26 cellular contexts compared by ENCODE assay signal in genomic region chr2:61966087-61966727, GRCh38.
"Had no signal": no experiment of that assay in that cellular context is flagged by ENCODE, and none has a peak within 500 bp of the region (broad histone marks: within the 10 kb centered on the region; RNA-seq: fewer than 3 reads in every experiment).

No MANE protein-coding gene starts in this region.

- H3K4me3 ChIP-seq: adrenal gland, body of pancreas, cardiac muscle cell, neural progenitor cell, skin epidermis, tibial nerve had no signal

- H3K27ac ChIP-seq: body of pancreas, cardiac muscle cell, foreskin keratinocyte, neural progenitor cell, skin epidermis, tibial nerve, VCaP had no signal

- H3K4me3 Mint-ChIP-seq: activated naive CD4-positive, alpha-beta T cell treated with anti-CD3 and anti-CD28 coated beads for 36 hours; activated naive CD8-positive, alpha-beta T cell treated with anti-CD3 and anti-CD28 coated beads for 36 hours; activated T-helper 1 cell treated with anti-CD3 and anti-CD28 coated beads, Interleukin-12 subunit alpha, Interleukin-12 subunit beta, Interleukin-2, Interleukin-4 antibody, amounts not matched to agents 30 ng/mL and 10 ng/mL and 1 ng/mL, durations not matched to agents 14 hours and 24 hours and 36 hours; natural killer cell; neural progenitor cell; T-helper 1 cell treated with Interleukin-12 subunit alpha and Interleukin-12 subunit beta and Interleukin-4 antibody, amounts not matched to agents 30 μg/mL and 1 μg/mL, for 36 hours had no signal

- H3K27me3 Mint-ChIP-seq: activated naive CD8-positive, alpha-beta T cell treated with anti-CD3 and anti-CD28 coated beads for 36 hours had no signal

- DNase-seq: activated CD4-positive, alpha-beta T cell treated with anti-CD3 and anti-CD28 coated beads for 4 hours; activated CD4-positive, alpha-beta T cell treated with anti-CD3 and anti-CD28 coated beads, Interleukin-2, amount 50 U/mL, for 48 hours; activated CD8-positive, alpha-beta memory T cell treated with anti-CD3 and anti-CD28 coated beads for 24 hours; activated effector memory CD4-positive, alpha-beta T cell treated with anti-CD3 and anti-CD28 coated beads, Interleukin-2, amount 50 U/mL, for 16 hours; activated naive CD4-positive, alpha-beta T cell treated with anti-CD3 and anti-CD28 coated beads for 36 hours; activated naive CD8-positive, alpha-beta T cell treated with anti-CD3 and anti-CD28 coated beads for 36 hours; aorta; body of pancreas; foreskin keratinocyte; midbrain; natural killer cell; posterior cingulate gyrus; stimulated activated CD4-positive, alpha-beta T cell treated with anti-CD3 and anti-CD28 coated beads, Interleukin-12 subunit alpha, Interleukin-12 subunit beta, amount 100 ng/mL, for 4 hours; stimulated activated CD4-positive, alpha-beta T cell treated with anti-CD3 and anti-CD28 coated beads, Interleukin-4, amount 100 ng/mL, for 1 hour; stimulated activated naive CD8-positive, alpha-beta T cell treated with anti-CD3 and anti-CD28 coated beads, Interleukin-15, Interleukin-2, amounts not matched to agents 100 U/mL and 50 U/mL, for 24 hours; SW 1271; T-helper 9 cell had no signal

- H3K9me3 ChIP-seq: adrenal gland, body of pancreas, tibial nerve had no signal

- ATAC-seq: body of pancreas; foreskin keratinocyte; natural killer cell; sciatic nerve; stimulated activated naive CD8-positive, alpha-beta T cell treated with anti-CD3 and anti-CD28 coated beads, Interleukin-15, Interleukin-2, amounts not matched to agents 100 U/mL and 50 U/mL, for 24 hours had no signal

- H3K36me3 Mint-ChIP-seq: natural killer cell, neural progenitor cell had no signal

- H3K27ac Mint-ChIP-seq: activated naive CD4-positive, alpha-beta T cell treated with anti-CD3 and anti-CD28 coated beads for 36 hours; activated naive CD8-positive, alpha-beta T cell treated with anti-CD3 and anti-CD28 coated beads for 36 hours; activated T-helper 1 cell treated with anti-CD3 and anti-CD28 coated beads, Interleukin-12 subunit alpha, Interleukin-12 subunit beta, Interleukin-2, Interleukin-4 antibody, amounts not matched to agents 30 ng/mL and 10 ng/mL and 1 ng/mL, durations not matched to agents 14 hours and 24 hours and 36 hours; neural progenitor cell; T-helper 1 cell treated with Interleukin-12 subunit alpha and Interleukin-12 subunit beta and Interleukin-4 antibody, amounts not matched to agents 30 μg/mL and 1 μg/mL, for 36 hours had no signal

- H3K9me3 Mint-ChIP-seq: activated naive CD4-positive, alpha-beta T cell treated with anti-CD3 and anti-CD28 coated beads for 36 hours; activated naive CD8-positive, alpha-beta T cell treated with anti-CD3 and anti-CD28 coated beads for 36 hours; activated T-helper 1 cell treated with anti-CD3 and anti-CD28 coated beads, Interleukin-12 subunit alpha, Interleukin-12 subunit beta, Interleukin-2, Interleukin-4 antibody, amounts not matched to agents 30 ng/mL and 10 ng/mL and 1 ng/mL, durations not matched to agents 14 hours and 24 hours and 36 hours; natural killer cell; neural progenitor cell; T-helper 1 cell treated with Interleukin-12 subunit alpha and Interleukin-12 subunit beta and Interleukin-4 antibody, amounts not matched to agents 30 μg/mL and 1 μg/mL, for 36 hours had no signal

- H3K9ac ChIP-seq: neural progenitor cell had no signal

- H3K4me1 ChIP-seq: body of pancreas had no signal

- H3K36me3 ChIP-seq: adrenal gland, cardiac muscle cell, neural progenitor cell, tibial nerve had no signal

- H3K27me3 ChIP-seq: adrenal gland, body of pancreas, cardiac muscle cell, foreskin keratinocyte, neural progenitor cell, tibial nerve had no signal
